ENCODE assay signal across 8 cellular contexts in the genomic region with DNA sequence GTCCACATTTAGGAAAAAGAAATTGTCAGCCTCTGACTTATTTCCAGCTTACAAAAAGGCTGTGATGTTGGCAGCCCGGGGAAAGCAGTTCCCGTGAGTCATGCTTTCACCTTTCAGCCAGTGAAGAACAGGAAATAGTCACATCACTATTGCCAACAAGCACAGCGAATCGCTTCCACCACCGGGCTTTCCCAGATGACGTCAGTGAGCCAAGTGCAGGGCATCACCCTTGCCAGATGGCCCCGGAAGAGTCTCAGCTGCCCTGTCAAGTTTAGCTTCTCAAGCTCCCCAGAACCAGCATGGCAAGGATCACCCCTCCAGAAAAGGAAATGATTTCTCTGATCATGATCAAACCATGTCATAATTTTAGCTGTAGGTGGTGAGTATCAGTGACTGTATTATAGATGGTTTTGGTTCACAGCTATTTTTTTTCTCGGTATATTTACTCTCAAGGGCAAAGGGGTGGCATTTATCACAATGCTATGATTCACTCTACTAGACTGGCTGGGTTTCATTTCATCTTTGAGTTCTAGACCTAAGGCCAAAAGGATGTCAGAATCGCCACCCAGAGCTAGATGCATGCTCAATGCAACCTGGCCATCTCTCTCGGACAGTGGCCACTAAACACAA. TPM values are rescaled to one million over a fixed set of nuclear protein-coding genes. Genes with fewer than 3 reads are reported as not detected.
DNase-seq lines count a peak whose midpoint lies in the region; ATAC-seq and TF ChIP-seq lines count a peak whose summit lies in the region.

No MANE protein-coding gene starts in this region.

- no peaks in the 10 kb centered on the region for H3K27me3 ChIP-seq in Panc1 (ENCODE audit: control insufficient read depth, insufficient read depth, low read length)
- H3K27me3 ChIP-seq in osteoblast (ENCODE audit: insufficient read depth, low read length): no peaks in the 10 kb centered on the region
- no peaks in the 10 kb centered on the region for H3K27me3 ChIP-seq in thoracic aorta (replicated peaks; ENCODE audit: insufficient read depth)

- H3K27ac Mint-ChIP-seq in CD14-positive monocyte: peak overlapping the region; percentile 87 to 96 (median 93)

- H3K36me3 Mint-ChIP-seq in CD14-positive monocyte: peaks cover 0 to 4% of the 10 kb centered on the region in 2 donors

- no peaks in the 10 kb centered on the region for H4K20me1 ChIP-seq in osteoblast (ENCODE audit: insufficient read depth, low read length)

- ATAC-seq in GM19397 (IDR thresholded peaks at IDR 0.05; ENCODE audit: unreplicated experiment) (peak; percentile 99), HG03558 (IDR thresholded peaks at IDR 0.05; ENCODE audit: extremely low read depth, unreplicated experiment) (peak; percentile 96), Panc1 (peak; percentile 97), thoracic aorta (ENCODE audit: insufficient number of reproducible peaks, low FRiP score, low read depth) (peak; percentile 92)

- H3K9me3 Mint-ChIP-seq in CD14-positive monocyte: no peaks in the 10 kb centered on the region

- H3K4me3 Mint-ChIP-seq in CD14-positive monocyte: peak overlapping the region; percentile 48 to 56

- H3K4me3 ChIP-seq in Panc1 (ENCODE audit: low read depth in 2 of 2, low read length in 2 of 2): peak overlapping the region; percentile 0 to 41; a peak in 3 of 4 replicates
- no peak overlapping the region for H3K4me3 ChIP-seq in fibroblast of pulmonary artery (replicated peaks; ENCODE audit: low read depth, low read length)
- H3K4me3 ChIP-seq in osteoblast (ENCODE audit: insufficient read depth, low read length): peak overlapping the region; percentile 3
- peak overlapping the region; percentile 10 for H3K4me3 ChIP-seq in thoracic aorta

- POLR2A ChIA-PET in Panc1 (lab: Charles Lee): interaction anchor here (0.6 to 1.2 kb wide), 2 partner anchors 31 to 85 kb away, joined by 5 read pairs; no protein-coding TSS in a partner anchor

- DNase-seq in CD14-positive monocyte (ENCODE audit: low spot score) (peak; percentile 99), Panc1 (ENCODE audit: low read depth, low spot score) (peak; percentile 97), fibroblast of pulmonary artery (ENCODE audit: low read depth) (peak; percentile 99), osteoblast (ENCODE audit: insufficient read length, low spot score, missing footprints) (peak; percentile 93), thoracic aorta (ENCODE audit: low spot score) (peak; percentile 68)
- peak; percentile 69 to 83 for DNase-seq in activated T-helper 1 cell treated with anti-CD3 and anti-CD28 coated beads, Interleukin-2, amount 50 U/mL, for 16 hours (ENCODE audit: low read depth in 1 of 2, low spot score in 1 of 2)

- intact Hi-C loops in CD14-positive monocyte (cut with micrococcal nuclease): loop anchor here (1.0 to 5.0 kb wide), 4 partner anchors 21 to 95 kb away; partner anchors contain the start of gene B3GNT5 (in 1 of the 2)
- intact Hi-C loops in Panc1 (cut with micrococcal nuclease; ENCODE audit: unreplicated experiment): no loop called here

- in situ Hi-C loops in Panc1 (cut with HindIII; ENCODE audit: low pct_unique_long_range_greater_than_20kb, low sequenced_read_pairs): no loop called here

- peaks cover 0 to 2% (median 1%) of the 10 kb centered on the region in 3 donors for H3K27me3 Mint-ChIP-seq in CD14-positive monocyte (ENCODE audit: low read depth in 3 of 3)

- peaks cover 29% of the 10 kb centered on the region for H3K4me1 ChIP-seq in Panc1 (ENCODE audit: control insufficient read depth, insufficient read depth, low read length)
- peaks cover 30% of the 10 kb centered on the region for H3K4me1 ChIP-seq in osteoblast (ENCODE audit: insufficient read depth, low read length)
- H3K4me1 ChIP-seq in thoracic aorta (ENCODE audit: control insufficient read depth in 1 of 2, low read depth in 2 of 2): peaks cover 14 to 43% of the 10 kb centered on the region in 2 donors

- BruUV-seq in Panc1 (replicated peaks; lab: Mats Ljungman, UMichigan): no TSS peak

- CTCF ChIA-PET in Panc1 (lab: Charles Lee): interaction anchor here (0.6 to 1.0 kb wide), 2 partner anchors 85 to 101 kb away, joined by 4 to 6 read pairs; no protein-coding TSS in a partner anchor

- peak overlapping the region; percentile 78 for H3K27ac ChIP-seq in Panc1 (ENCODE audit: low read length)
- H3K27ac ChIP-seq in osteoblast (ENCODE audit: low read depth, low read length): peak overlapping the region; percentile 87
- H3K27ac ChIP-seq in thoracic aorta: peak overlapping the region; percentile 70 to 81

- no peaks in the 10 kb centered on the region for H3K36me3 ChIP-seq in Panc1 (ENCODE audit: control insufficient read depth, insufficient read depth, low read length)
- H3K36me3 ChIP-seq in osteoblast (ENCODE audit: insufficient read depth, low read length): no peaks in the 10 kb centered on the region
- no peaks in the 10 kb centered on the region for H3K36me3 ChIP-seq in thoracic aorta

- peak overlapping the region; percentile 11 for H2AFZ ChIP-seq in osteoblast (ENCODE audit: low read length)

- H3K4me1 Mint-ChIP-seq in CD14-positive monocyte: peaks cover 34% of the 10 kb centered on the region

- H3K79me2 ChIP-seq in osteoblast (ENCODE audit: insufficient read depth, low read length): no peaks in the 10 kb centered on the region

- H3K9me3 ChIP-seq in Panc1 (ENCODE audit: control insufficient read depth, insufficient read depth, low read depth, low read length) (no peaks in the 10 kb centered on the region), osteoblast (ENCODE audit: low read depth, low read length) (no peaks in the 10 kb centered on the region), thoracic aorta (no peaks in the 10 kb centered on the region)

- TF ChIP-seq CTCF in CD14-positive monocyte (IDR thresholded peaks at IDR 0.05) (no peak), Panc1 (IDR thresholded peaks at IDR 0.05) (no peak), fibroblast of pulmonary artery (IDR thresholded peaks at IDR 0.05; ENCODE audit: low read length, missing control alignments) (no peak), osteoblast (IDR thresholded peaks at IDR 0.05; ENCODE audit: extremely low read depth, low read depth, low read length) (no peak), thoracic aorta (IDR thresholded peaks at IDR 0.05) (no peak)

- H3K4me2 ChIP-seq in osteoblast (ENCODE audit: insufficient read depth, low read length): peak overlapping the region; percentile 44

RNA-seq across cellular contexts. Expression of gene B3GNT5, which starts 32.9 kb away (rescaled TPM):
- 10 to 100 TPM; 14.1 to 17.7 TPM for polyA plus RNA-seq in CD14-positive monocyte
- total RNA-seq in Panc1 (2021; ENCODE audit: unreplicated experiment) (22.8 TPM), osteoblast (0.36 and 0.59 TPM in 2 replicates), thoracic aorta (1 to 10 TPM; 3.1 to 7.5 TPM)
- polyA plus RNA-seq in Panc1 (2012; ENCODE audit: insufficient read length): 9.7 TPM
